In the genomic region with DNA sequence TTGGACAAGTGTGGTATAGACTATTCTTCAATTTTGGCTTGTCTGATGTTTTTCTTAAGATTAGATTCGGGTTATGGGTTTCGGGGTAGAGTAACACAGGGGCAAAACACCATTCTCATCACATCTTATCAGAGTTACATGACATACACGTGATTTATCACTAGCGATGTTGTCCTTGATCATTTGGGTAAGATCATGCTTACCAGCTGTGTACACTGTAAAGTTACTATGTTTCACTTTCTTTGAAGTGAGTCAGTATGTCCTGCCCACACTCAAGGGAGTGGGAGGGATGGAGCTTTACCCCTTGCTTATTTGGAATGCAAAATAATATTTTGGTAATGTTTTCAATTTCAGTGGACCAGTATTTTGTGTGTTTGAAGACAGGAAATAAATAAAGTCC, we compare ENCODE assay signal across 15 cellular contexts.
DNase-seq lines count a peak whose midpoint lies in the region; ATAC-seq, FAIRE-seq and TF ChIP-seq lines count a peak whose summit lies in the region.
"Had no signal": no experiment of that assay in that cellular context is flagged by ENCODE, and none has a peak within 500 bp of the region (broad histone marks: within the 10 kb centered on the region; RNA-seq: fewer than 3 reads in every experiment).

No MANE protein-coding gene starts in this region.

- H3K79me2 ChIP-seq in H1 (ENCODE audit: control insufficient read depth in 1 of 2, insufficient read depth in 2 of 2, low read length in 2 of 2) (no peaks in the 10 kb centered on the region), HepG2 (ENCODE audit: insufficient read depth, low read length) (no peaks in the 10 kb centered on the region)

- no peak overlapping the region for H4K5ac ChIP-seq in H1 (ENCODE audit: insufficient read length, low read depth, low read length)

- H3K36me3 ChIP-seq in H1 (ENCODE audit: control insufficient read depth in 2 of 4, insufficient read depth in 4 of 4, low read length in 3 of 4) = no peaks in the 10 kb centered on the region
- H3K36me3 ChIP-seq in HepG2 (replicated peaks in 1 of 2; ENCODE audit: control insufficient read depth in 1 of 2, insufficient read depth in 2 of 2, low read length in 2 of 2) = no peaks in the 10 kb centered on the region

- 93% methylated on average over 4 of the region's 4 CpGs; no CpG with 5 or more reads in 1 of the 2 experiments for WGBS in H1 (ENCODE audit: extremely low coverage in 1 of 2, insufficient coverage in 1 of 2, insufficient read length in 1 of 2, insufficient replicate concordance in 2 of 2, low coverage in 1 of 2, low lambda C conversion rate in 2 of 2, missing lambda C conversion rate in 1 of 2), 2 experiments
- 1% methylated on average over 4 of the region's 4 CpGs for WGBS in HepG2 (ENCODE audit: low lambda C conversion rate)

- no TSS peak for BruUV-seq in HepG2 (replicated peaks; lab: Mats Ljungman, UMichigan)

- H2AFZ ChIP-seq in H1 (ENCODE audit: low read length) (no peak overlapping the region), HepG2 (ENCODE audit: low read length) (no peak overlapping the region)

- no peak for TF ChIP-seq RAD21 in H1 (IDR thresholded peaks at IDR 0.05 in 1 of 2, conservative IDR thresholded peaks at IDR 0.05 in 1 of 2; ENCODE audit: low read depth in 2 of 2, low read length in 2 of 2)
- no peak for TF ChIP-seq RAD21 in HepG2 (CRISPR knock-in tag; IDR thresholded peaks at IDR 0.05)

- H3K27me3 ChIP-seq in H1 (replicated peaks in 1 of 4; ENCODE audit: control insufficient read depth in 3 of 4, extremely low read depth in 1 of 4, insufficient read depth in 3 of 4, low read length in 3 of 4) (no peaks in the 10 kb centered on the region; a peak in 1 of 7 replicates), HepG2 (ENCODE audit: control insufficient read depth in 1 of 2, insufficient read depth in 2 of 2, low read length in 2 of 2) (no peaks in the 10 kb centered on the region)

- H4K91ac ChIP-seq in H1 (replicated peaks; ENCODE audit: insufficient read length, low read length) = no peak overlapping the region

- no peak overlapping the region for H3K4me2 ChIP-seq in H1 (ENCODE audit: insufficient read depth in 1 of 2, low read depth in 2 of 2, low read length in 2 of 2)
- no peak overlapping the region for H3K4me2 ChIP-seq in HepG2 (ENCODE audit: low read depth, low read length)

- TF ChIP-seq POLR2A in H1 (IDR thresholded peaks at IDR 0.05; ENCODE audit: control extremely low read depth in 1 of 2, low read depth in 2 of 2, low read length in 2 of 2) (no peak), HepG2 (IDR thresholded peaks at IDR 0.05; ENCODE audit: insufficient read depth in 1 of 2, low read depth in 2 of 2, low read length in 2 of 2) (no peak)

- H3K9ac ChIP-seq in H1 (replicated peaks in 1 of 4; ENCODE audit: extremely low read depth in 1 of 4, low read depth in 3 of 4, low read length in 3 of 4) (no peak overlapping the region), HepG2 (ENCODE audit: insufficient read depth, low read depth, low read length) (no peak overlapping the region)

- H3K4ac ChIP-seq in H1 (replicated peaks; ENCODE audit: insufficient read length, low read depth, low read length) = no peak overlapping the region

- H3K4me3 ChIP-seq in H1 (ENCODE audit: extremely low read depth in 1 of 4, insufficient read depth in 2 of 4, low read depth in 3 of 4, low read length in 4 of 4) = no peak overlapping the region
- H3K4me3 ChIP-seq in HepG2 (replicated peaks in 1 of 3; ENCODE audit: insufficient read depth in 1 of 3, low read depth in 2 of 3, low read length in 3 of 3) = no peak overlapping the region

- no peaks in the 10 kb centered on the region for H3K79me1 ChIP-seq in H1 (ENCODE audit: low read depth, low read length)

- in situ Hi-C loops in HepG2 (cut with HindIII; ENCODE audit: extremely low pct_ligation_motif_present, low pct_unique_long_range_greater_than_20kb) = no loop called here

- FAIRE-seq in H1 (lab: Jason Lieb, UNC) (no peak), HepG2 (lab: Jason Lieb, UNC) (no peak)

- H3K4me1 ChIP-seq in H1 (replicated peaks in 1 of 4; ENCODE audit: control insufficient read depth in 3 of 4, insufficient read depth in 4 of 4, low read length in 3 of 4) = peaks cover 0 to 26% (median 14%) of the 10 kb centered on the region in 4 experiments; a peak in 5 of 7 replicates
- peaks cover 6% of the 10 kb centered on the region for H3K4me1 ChIP-seq in HepG2 (ENCODE audit: insufficient read depth, low read length)

- no peak overlapping the region for H2AK5ac ChIP-seq in H1 (ENCODE audit: low read depth, low read length)

- H2BK15ac ChIP-seq in H1 (ENCODE audit: low read length) = no peak overlapping the region

- H2BK120ac ChIP-seq in H1 (replicated peaks; ENCODE audit: low read depth, low read length) = no peak overlapping the region

- DNase-seq in H1 (ENCODE audit: low read depth in 1 of 2, low spot score in 2 of 2) (no peak), HepG2 (ENCODE audit: low spot score) (no peak), head of caudate nucleus (no peak)
- no peak for DNase-seq in activated naive CD4-positive, alpha-beta T cell (lab: John Stamatoyannopoulos, UW)
- DNase-seq: activated CD4-positive, alpha-beta memory T cell treated with anti-CD3 and anti-CD28 coated beads, Interleukin-2, amount 10 ng/mL, durations not matched to agents 7 days and 5 days; activated naive CD8-positive, alpha-beta T cell treated with anti-CD3 and anti-CD28 coated beads, Interleukin-2, amount 10 ng/mL, durations not matched to agents 7 days and 5 days; CD4-positive, CD25-positive, alpha-beta regulatory T cell; left cardiac atrium; midbrain; NCI-H1105 treated with DMSO at 0.1 percent for 48 hours; NCI-H748 treated with DMSO at 0.1 percent for 48 hours had no signal

- no peak overlapping the region for H3K56ac ChIP-seq in H1 (replicated peaks; ENCODE audit: insufficient read length, low read depth, low read length)

- H3K23me2 ChIP-seq in H1 (ENCODE audit: low read depth, low read length) = no peaks in the 10 kb centered on the region; the same call in 1 of the 2 replicates

- POLR2A ChIA-PET in H1 (lab: Charles Lee; ENCODE audit: partially characterized antibody) = interaction anchor here (0.6 kb wide), 1 partner anchor 23 kb away, joined by 3 read pairs; no protein-coding TSS in a partner anchor
- POLR2A ChIA-PET in HepG2 (lab: Yijun Ruan, JAX) = no interaction called here

- H2BK5ac ChIP-seq in H1 (ENCODE audit: low read depth, low read length) = no peak overlapping the region

- H3K27ac ChIP-seq in H1 (ENCODE audit: low read depth, low read length) = no peak overlapping the region
- no peak overlapping the region for H3K27ac ChIP-seq in HepG2 (ENCODE audit: extremely low read length, insufficient read depth, low read length)

- intact Hi-C loops in HepG2 (cut with micrococcal nuclease; ENCODE audit: unreplicated experiment) (no loop called here), head of caudate nucleus (cut with DNase I) (no loop called here)

- H3K23ac ChIP-seq in H1 (ENCODE audit: insufficient read length) = no peak overlapping the region

- no peak overlapping the region for H2BK12ac ChIP-seq in H1 (ENCODE audit: low read depth, low read length)

- no peak overlapping the region for H4K8ac ChIP-seq in H1 (ENCODE audit: extremely low read depth, insufficient read depth, low read length)

- H3K18ac ChIP-seq in H1 (ENCODE audit: extremely low read depth, low read length) = no peak overlapping the region

- TF ChIP-seq EP300 in H1 (IDR thresholded peaks at IDR 0.05; ENCODE audit: borderline replicate concordance in 1 of 2, low read depth in 2 of 2, low read length in 2 of 2) (no peak), HepG2 (IDR thresholded peaks at IDR 0.05; ENCODE audit: low read depth in 2 of 2, low read length in 2 of 2) (no peak), HepG2 (CRISPR knock-in tag; IDR thresholded peaks at IDR 0.05; ENCODE audit: borderline replicate concordance) (no peak)

- 0 out of 4 replicates have a peak, but pooled peaks cover 0 to 3% of the 10 kb centered on the region in 2 experiments for H3K9me3 ChIP-seq in H1 (ENCODE audit: insufficient read depth in 2 of 2, low read depth in 1 of 2, low read length in 1 of 2)
- H3K9me3 ChIP-seq in HepG2 (ENCODE audit: low read length) = no peaks in the 10 kb centered on the region

- H4K20me1 ChIP-seq in H1 (replicated peaks in 1 of 2; ENCODE audit: control insufficient read depth in 1 of 2, insufficient read depth in 2 of 2, low read length in 2 of 2) = no peaks in the 10 kb centered on the region
- no peaks in the 10 kb centered on the region for H4K20me1 ChIP-seq in HepG2 (ENCODE audit: insufficient read depth, low read length)

- H3K14ac ChIP-seq in H1 (ENCODE audit: insufficient read length) = no peak overlapping the region

- CTCF ChIA-PET in H1 (lab: Charles Lee; ENCODE audit: partially characterized antibody) (interaction anchor here (0.9 kb wide), 1 partner anchor 16 kb away, joined by 3 read pairs; no protein-coding TSS in a partner anchor), HepG2 (lab: Yijun Ruan, JAX; ENCODE audit: low intra/inter-chr PET ratio, low total read pairs) (no interaction called here)

- TF ChIP-seq CTCF in H1 (IDR thresholded peaks at IDR 0.05; ENCODE audit: control extremely low read depth in 1 of 3, insufficient read depth in 1 of 3, low read depth in 1 of 3, low read length in 3 of 3) (no peak), HepG2 (CRISPR knock-in tag; IDR thresholded peaks at IDR 0.05) (no peak)

- 0 out of 2 replicates have a peak overlapping the region, but pooled peaks have one; percentile 11 for H2BK20ac ChIP-seq in H1 (ENCODE audit: low read length)

- ATAC-seq in GM18502 (IDR thresholded peaks at IDR 0.05; ENCODE audit: poor library complexity, unreplicated experiment) (peak; percentile 65), GM21515 (IDR thresholded peaks at IDR 0.05; ENCODE audit: unreplicated experiment) (peak; percentile 56), HG03095 (IDR thresholded peaks at IDR 0.05; ENCODE audit: unreplicated experiment) (peak; percentile 48), HepG2 (no peak), HG03432 (IDR thresholded peaks at IDR 0.05; ENCODE audit: unreplicated experiment) (no peak)
- ATAC-seq: left cardiac atrium had no signal

TF ChIP-seq in H1, 55 proteins besides CTCF, POLR2A, EP300 and RAD21:
- TF ChIP-seq CHD1 (IDR thresholded peaks at IDR 0.05; ENCODE audit: low read depth, low read length) (no peak), CBX5 (IDR thresholded peaks at IDR 0.05; ENCODE audit: low read depth, low read length) (no peak)

TF ChIP-seq in HepG2, 621 proteins besides CTCF, POLR2A, EP300 and RAD21 (continues in another document):
- TF ChIP-seq ZNF773 (CRISPR knock-in tag; IDR thresholded peaks at IDR 0.05; ENCODE audit: borderline replicate concordance) (no peak), MAZ (IDR thresholded peaks at IDR 0.05; ENCODE audit: borderline replicate concordance, low read depth, low read length) (no peak), MAZ (CRISPR knock-in tag; IDR thresholded peaks at IDR 0.05; ENCODE audit: low read depth) (no peak)

Comparison
In these comparisons a context has a peak if more than half of its experiments do, and no peak if none do; other contexts are left out.
1. ATAC-seq: peak in GM18502 (single experiment), GM21515 (single experiment) and HG03095 (single experiment); none in HepG2 (single experiment) and HG03432 (single experiment).